In the genomic region with DNA sequence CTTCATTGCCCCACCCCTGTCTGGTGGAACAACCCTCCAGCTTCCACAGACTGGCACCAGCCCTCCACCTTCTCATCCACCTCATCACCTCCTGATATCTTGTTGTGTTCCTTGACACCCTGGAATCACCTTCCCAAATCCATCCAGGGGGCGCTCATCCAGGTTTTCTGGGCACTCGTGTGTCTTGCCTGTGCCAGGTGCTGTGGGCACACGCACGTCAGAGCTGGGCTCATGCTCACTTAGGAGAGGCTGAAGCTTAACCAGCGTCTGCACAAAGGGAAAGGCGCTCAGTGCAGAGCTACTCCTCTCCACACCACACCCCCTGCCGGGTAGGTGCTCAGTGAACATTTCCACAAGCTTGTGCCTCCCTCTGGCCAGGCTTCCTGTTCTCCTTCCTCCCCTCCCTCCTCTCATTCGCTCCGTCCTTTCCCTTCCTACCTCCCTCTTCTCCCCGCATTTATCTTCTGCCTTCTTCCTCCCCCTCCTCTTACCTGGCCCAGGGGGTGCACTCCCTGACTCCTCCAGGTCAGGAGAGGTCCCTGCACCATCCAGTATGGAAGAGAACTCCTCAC, we compare ENCODE assay signal across 1 cellular context.
TF ChIP-seq lines count a peak whose summit lies in the region.

No MANE protein-coding gene starts in this region.

TF ChIP-seq in K562, 482 proteins besides CTCF, POLR2A, EP300 and RAD21:
- TF ChIP-seq MECOM (CRISPR knock-in tag; IDR thresholded peaks at IDR 0.05): no peak
- TF ChIP-seq, protein P1, sequence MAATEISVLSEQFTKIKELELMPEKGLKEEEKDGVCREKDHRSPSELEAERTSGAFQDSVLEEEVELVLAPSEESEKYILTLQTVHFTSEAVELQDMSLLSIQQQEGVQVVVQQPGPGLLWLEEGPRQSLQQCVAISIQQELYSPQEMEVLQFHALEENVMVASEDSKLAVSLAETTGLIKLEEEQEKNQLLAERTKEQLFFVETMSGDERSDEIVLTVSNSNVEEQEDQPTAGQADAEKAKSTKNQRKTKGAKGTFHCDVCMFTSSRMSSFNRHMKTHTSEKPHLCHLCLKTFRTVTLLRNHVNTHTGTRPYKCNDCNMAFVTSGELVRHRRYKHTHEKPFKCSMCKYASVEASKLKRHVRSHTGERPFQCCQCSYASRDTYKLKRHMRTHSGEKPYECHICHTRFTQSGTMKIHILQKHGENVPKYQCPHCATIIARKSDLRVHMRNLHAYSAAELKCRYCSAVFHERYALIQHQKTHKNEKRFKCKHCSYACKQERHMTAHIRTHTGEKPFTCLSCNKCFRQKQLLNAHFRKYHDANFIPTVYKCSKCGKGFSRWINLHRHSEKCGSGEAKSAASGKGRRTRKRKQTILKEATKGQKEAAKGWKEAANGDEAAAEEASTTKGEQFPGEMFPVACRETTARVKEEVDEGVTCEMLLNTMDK (IDR thresholded peaks at IDR 0.05; ENCODE audit: borderline replicate concordance, insufficient read depth, low read depth, low read length, poor library complexity, severe bottlenecking): peak; percentile 34
- peak; percentile 94 for TF ChIP-seq ZNF263 (CRISPR knock-in tag; IDR thresholded peaks at IDR 0.05; ENCODE audit: borderline replicate concordance)
